ENCODE assay signal across 22 cellular contexts in genomic region chr2:161991991-161992390, GRCh38.
DNase-seq lines count a peak whose midpoint lies in the region; ATAC-seq, FAIRE-seq and TF ChIP-seq lines count a peak whose summit lies in the region.
"Had no signal": no experiment of that assay in that cellular context is flagged by ENCODE, and none has a peak within 500 bp of the region (broad histone marks: within the 10 kb centered on the region; RNA-seq: fewer than 3 reads in every experiment).

No MANE protein-coding gene starts in this region.

- H3K27me3 Mint-ChIP-seq in CD4-positive, CD25-positive, alpha-beta regulatory T cell: no peaks in the 10 kb centered on the region
- H3K27me3 Mint-ChIP-seq in dendritic cell treated with granulocyte-macrophage colony-stimulating factor and Interleukin-4, amounts not matched to agents 40 ng/mL and 50 ng/mL, for 4 days: peaks cover 2% of the 10 kb centered on the region
- H3K27me3 Mint-ChIP-seq: type B pancreatic cell had no signal

- intact Hi-C loops in dendritic cell treated with granulocyte-macrophage colony-stimulating factor and Interleukin-4, amounts not matched to agents 40 ng/mL and 50 ng/mL, for 4 days (cut with micrococcal nuclease): loop anchor here (5.0 kb wide), 1 partner anchor 40 kb away; no protein-coding TSS in a partner anchor
- intact Hi-C loops in esophagus muscularis mucosa (cut with DNase I): no loop called here

- DNase-seq in BJ (ENCODE audit: low read depth) (peak; percentile 23), RCC 7860 (ENCODE audit: low spot score) (no peak), esophagus muscularis mucosa (ENCODE audit: extremely low spot score) (no peak), NCI-H2227 treated with DMSO at 0.1 percent for 48 hours (lab: John Stamatoyannopoulos, UW) (no peak)
- DNase-seq in CD4-positive, CD25-positive, alpha-beta regulatory T cell: no peak
- no peak for DNase-seq in activated effector memory CD4-positive, alpha-beta T cell treated with Interleukin-2 at 50 U/mL for 16 hours
- DNase-seq: colonic mucosa, DMS79 treated with DMSO at 0.1 percent for 48 hours, glutamatergic neuron, HFFc6, left colon, NCI-H2107, SJCRH30, spleen had no signal

- TF ChIP-seq CTCF in BJ (IDR thresholded peaks at IDR 0.05; ENCODE audit: insufficient read depth, low read depth, low read length) (no peak), esophagus muscularis mucosa (IDR thresholded peaks at IDR 0.05) (no peak)

- peak overlapping the region in 2 of 3 donors; percentile 53 to 96 for H3K27ac Mint-ChIP-seq in CD4-positive, CD25-positive, alpha-beta regulatory T cell
- H3K27ac Mint-ChIP-seq in dendritic cell treated with granulocyte-macrophage colony-stimulating factor and Interleukin-4, amounts not matched to agents 40 ng/mL and 50 ng/mL, for 4 days: peak overlapping the region; percentile 85
- H3K27ac Mint-ChIP-seq: type B pancreatic cell had no signal

- WGBS in esophagus muscularis mucosa: 91% methylated on average over 1 of the region's 1 CpG

- peak overlapping the region; percentile 75 for H3K27ac ChIP-seq in CD4-positive, CD25-positive, alpha-beta regulatory T cell (ENCODE audit: insufficient read depth, low read length, poor library complexity, severe bottlenecking)
- H3K27ac ChIP-seq in esophagus muscularis mucosa (replicated peaks in 1 of 4): no peak overlapping the region
- H3K27ac ChIP-seq: colonic mucosa, SJCRH30, VCaP had no signal

- H3K4me1 ChIP-seq in CD4-positive, CD25-positive, alpha-beta regulatory T cell (ENCODE audit: control insufficient read depth, insufficient read depth, low read length, poor library complexity, severe bottlenecking): peaks cover 46% of the 10 kb centered on the region
- no peaks in the 10 kb centered on the region for H3K4me1 ChIP-seq in esophagus muscularis mucosa
- H3K4me1 ChIP-seq: SJCRH30 had no signal

- no peaks in the 10 kb centered on the region for H3K9me3 Mint-ChIP-seq in CD4-positive, CD25-positive, alpha-beta regulatory T cell
- H3K9me3 Mint-ChIP-seq in dendritic cell treated with granulocyte-macrophage colony-stimulating factor and Interleukin-4, amounts not matched to agents 40 ng/mL and 50 ng/mL, for 4 days: no peaks in the 10 kb centered on the region
- H3K9me3 Mint-ChIP-seq: HFFc6, memory B cell, type B pancreatic cell had no signal

- peak; percentile 44 for FAIRE-seq in RCC 7860 (lab: Jason Lieb, UNC)
- FAIRE-seq: bronchial epithelial cell, endometrium had no signal

- H3K36me3 ChIP-seq in BJ (ENCODE audit: control insufficient read depth, insufficient read depth, low read length): no peaks in the 10 kb centered on the region
- no peaks in the 10 kb centered on the region for H3K36me3 ChIP-seq in CD4-positive, CD25-positive, alpha-beta regulatory T cell (ENCODE audit: control insufficient read depth, insufficient read depth, low read length)
- H3K36me3 ChIP-seq in esophagus muscularis mucosa: peaks cover 0 to 9% (median 0%) of the 10 kb centered on the region in 4 donors
- H3K36me3 ChIP-seq: colonic mucosa, SJCRH30, spleen had no signal

- no peaks in the 10 kb centered on the region for H3K27me3 ChIP-seq in BJ (ENCODE audit: control insufficient read depth, insufficient read depth, low read length)
- no peaks in the 10 kb centered on the region for H3K27me3 ChIP-seq in CD4-positive, CD25-positive, alpha-beta regulatory T cell (ENCODE audit: control insufficient read depth, insufficient read depth, low read length)
- no peaks in the 10 kb centered on the region for H3K27me3 ChIP-seq in esophagus muscularis mucosa
- H3K27me3 ChIP-seq: colonic mucosa, SJCRH30 had no signal

- no peak for TF ChIP-seq EP300 in esophagus muscularis mucosa (IDR thresholded peaks at IDR 0.05)

- no peaks in the 10 kb centered on the region for H3K9me3 ChIP-seq in CD4-positive, CD25-positive, alpha-beta regulatory T cell (ENCODE audit: control insufficient read depth in 2 of 2, low read length in 2 of 2)
- no peaks in the 10 kb centered on the region for H3K9me3 ChIP-seq in esophagus muscularis mucosa
- H3K9me3 ChIP-seq: colonic mucosa, SJCRH30, spleen had no signal

- H3K36me3 Mint-ChIP-seq in CD4-positive, CD25-positive, alpha-beta regulatory T cell: peaks cover 6% of the 10 kb centered on the region
- H3K36me3 Mint-ChIP-seq in dendritic cell treated with granulocyte-macrophage colony-stimulating factor and Interleukin-4, amounts not matched to agents 40 ng/mL and 50 ng/mL, for 4 days (ENCODE audit: low read depth): no peaks in the 10 kb centered on the region
- H3K36me3 Mint-ChIP-seq: memory B cell, type B pancreatic cell had no signal

- H3K4me1 Mint-ChIP-seq in CD4-positive, CD25-positive, alpha-beta regulatory T cell: peaks cover 37 to 69% (median 48%) of the 10 kb centered on the region in 4 donors
- peaks cover 30% of the 10 kb centered on the region for H3K4me1 Mint-ChIP-seq in dendritic cell treated with granulocyte-macrophage colony-stimulating factor and Interleukin-4, amounts not matched to agents 40 ng/mL and 50 ng/mL, for 4 days (ENCODE audit: low read depth)

- H3K4me3 ChIP-seq in BJ (ENCODE audit: low read depth, low read length) (no peak overlapping the region), esophagus muscularis mucosa (no peak overlapping the region)
- peak overlapping the region; percentile 84 for H3K4me3 ChIP-seq in CD4-positive, CD25-positive, alpha-beta regulatory T cell (ENCODE audit: low read depth, low read length)
- H3K4me3 ChIP-seq: colonic mucosa, SJCRH30, spleen had no signal

- no peak for ATAC-seq in CD4-positive, CD25-positive, alpha-beta regulatory T cell (ENCODE audit: low read depth in 2 of 2)
- no peak for ATAC-seq in HG03175 (IDR thresholded peaks at IDR 0.05; ENCODE audit: unreplicated experiment)
- ATAC-seq: left colon, Panc1 had no signal

- peak overlapping the region in 1 of 4 donors; percentile 82 for H3K4me3 Mint-ChIP-seq in CD4-positive, CD25-positive, alpha-beta regulatory T cell
- H3K4me3 Mint-ChIP-seq in dendritic cell treated with granulocyte-macrophage colony-stimulating factor and Interleukin-4, amounts not matched to agents 40 ng/mL and 50 ng/mL, for 4 days: no peak overlapping the region
- H3K4me3 Mint-ChIP-seq: HFFc6, memory B cell, type B pancreatic cell had no signal

- no peak for TF ChIP-seq POLR2A in esophagus muscularis mucosa (IDR thresholded peaks at IDR 0.05; ENCODE audit: low read depth)

- POLR2A ChIA-PET in BJ (lab: Charles Lee): no interaction called here

- CTCF ChIA-PET in BJ (lab: Yijun Ruan, JAX): interaction anchor here (1.5 to 1.9 kb wide), 2 partner anchors 10 to 15 kb away, joined by 3 to 4 read pairs; no protein-coding TSS in a partner anchor
